15 cellular contexts compared by ENCODE assay signal in genomic region chr1:214106375-214106774, GRCh38.
"Had no signal": no experiment of that assay in that cellular context is flagged by ENCODE, and none has a peak within 500 bp of the region (broad histone marks: within the 10 kb centered on the region; RNA-seq: fewer than 3 reads in every experiment).

No MANE protein-coding gene starts in this region.

- ATAC-seq: activated CD8-positive, alpha-beta memory T cell treated with anti-CD3 and anti-CD28 coated beads, Interleukin-2, amount 10 ng/mL, durations not matched to agents 7 days and 5 days; body of pancreas; stimulated activated naive CD8-positive, alpha-beta T cell treated with anti-CD3 and anti-CD28 coated beads, Interleukin-15, Interleukin-2, amounts not matched to agents 100 U/mL and 50 U/mL, for 24 hours had no signal

- DNase-seq: activated CD4-positive, alpha-beta memory T cell treated with anti-CD3 and anti-CD28 coated beads, Interleukin-2, amount 10 ng/mL, durations not matched to agents 7 days and 5 days; activated CD4-positive, alpha-beta T cell treated with anti-CD3 and anti-CD28 coated beads for 4 hours; activated CD8-positive, alpha-beta memory T cell treated with anti-CD3 and anti-CD28 coated beads, Interleukin-2, amount 10 ng/mL, durations not matched to agents 7 days and 5 days; activated naive CD4-positive, alpha-beta T cell; activated naive CD8-positive, alpha-beta T cell treated with anti-CD3 and anti-CD28 coated beads for 36 hours; body of pancreas; central memory CD4-positive, alpha-beta T cell; colonic mucosa; endodermal cell; gastrocnemius medialis; stimulated activated CD4-positive, alpha-beta T cell treated with anti-CD3 and anti-CD28 coated beads, Interleukin-2, amount 100 ng/mL, for 24 hours; stimulated activated naive CD8-positive, alpha-beta T cell treated with anti-CD3 and anti-CD28 coated beads, Interleukin-15, Interleukin-2, amounts not matched to agents 100 U/mL and 50 U/mL, for 24 hours; substantia nigra had no signal

- H3K27ac ChIP-seq: colonic mucosa, epithelial cell of prostate, gastrocnemius medialis, tibial nerve had no signal

- H3K27me3 ChIP-seq: body of pancreas, colonic mucosa, gastrocnemius medialis, tibial nerve had no signal

- H3K4me3 ChIP-seq: body of pancreas, colonic mucosa, tibial nerve had no signal

- H3K9me3 ChIP-seq: body of pancreas, colonic mucosa, gastrocnemius medialis had no signal

- H3K4me1 ChIP-seq: colonic mucosa, gastrocnemius medialis had no signal

- H3K36me3 ChIP-seq: colonic mucosa, gastrocnemius medialis, tibial nerve had no signal
